Comparison of ENCODE assay signal across 20 cellular contexts in genomic region chr6:26301638-26302037, GRCh38.
DNase-seq lines count a peak whose midpoint lies in the region; ATAC-seq lines count a peak whose summit lies in the region.
"Had no signal": no experiment of that assay in that cellular context is flagged by ENCODE, and none has a peak within 500 bp of the region (broad histone marks: within the 10 kb centered on the region; RNA-seq: fewer than 3 reads in every experiment).

No MANE protein-coding gene starts in this region.

- H3K4me3 Mint-ChIP-seq in activated CD8-positive, alpha-beta memory T cell treated with anti-CD3 and anti-CD28 coated beads, Interleukin-2, amount 10 ng/mL, durations not matched to agents 7 days and 5 days, result no peak overlapping the region
- peak overlapping the region; percentile 22 for H3K4me3 Mint-ChIP-seq in stimulated activated naive CD8-positive, alpha-beta T cell treated with anti-CD3 and anti-CD28 coated beads, Interleukin-15, Interleukin-2, amounts not matched to agents 100 ng/mL and 50 ng/mL, for 24 hours
- peak overlapping the region; percentile 29 for H3K4me3 Mint-ChIP-seq in activated naive CD8-positive, alpha-beta T cell treated with anti-CD3 and anti-CD28 coated beads for 36 hours
- H3K4me3 Mint-ChIP-seq: CD8-positive, alpha-beta memory T cell had no signal

- no peak for DNase-seq in activated CD8-positive, alpha-beta memory T cell treated with anti-CD3 and anti-CD28 coated beads, Interleukin-2, amount 10 ng/mL, durations not matched to agents 7 days and 5 days
- DNase-seq in activated CD8-positive, alpha-beta memory T cell treated with anti-CD3 and anti-CD28 coated beads, Interleukin-2, amount 50 U/mL, for 48 hours, result no peak
- no peak for DNase-seq in stimulated activated naive CD8-positive, alpha-beta T cell treated with anti-CD3 and anti-CD28 coated beads, Interleukin-15, Interleukin-2, amounts not matched to agents 100 U/mL and 50 U/mL, for 24 hours
- DNase-seq in activated naive CD8-positive, alpha-beta T cell treated with anti-CD3 and anti-CD28 coated beads for 36 hours, result no peak
- no peak for DNase-seq in DMS53 treated with DMSO at 0.1 percent for 48 hours (lab: John Stamatoyannopoulos, UW; ENCODE audit: unreplicated experiment)
- DNase-seq in NOMO-1 treated with DMSO at 0.1 percent for 48 hours (lab: John Stamatoyannopoulos, UW; ENCODE audit: unreplicated experiment), result no peak
- DNase-seq: Calu3; CD8-positive, alpha-beta memory T cell; DMS153; KBM-7; NCI-H1092 treated with DMSO at 0.1 percent for 48 hours; NCI-H1436 treated with DMSO at 0.1 percent for 48 hours; NCI-H1930; NCI-H2227 treated with DMSO at 0.1 percent for 48 hours; NCI-H510A; NCI-H748 treated with DMSO at 0.1 percent for 48 hours; NK-92 treated with Interleukin-12 subunit alpha and Interleukin-12 subunit beta, amount 100 ng/mL, for 24 hours had no signal

- H3K27ac Mint-ChIP-seq in activated CD8-positive, alpha-beta memory T cell treated with anti-CD3 and anti-CD28 coated beads, Interleukin-2, amount 10 ng/mL, durations not matched to agents 7 days and 5 days, result peak overlapping the region; percentile 56
- H3K27ac Mint-ChIP-seq in stimulated activated naive CD8-positive, alpha-beta T cell treated with anti-CD3 and anti-CD28 coated beads, Interleukin-15, Interleukin-2, amounts not matched to agents 100 ng/mL and 50 ng/mL, for 24 hours, result peak overlapping the region; percentile 85
- peak overlapping the region; percentile 82 for H3K27ac Mint-ChIP-seq in activated naive CD8-positive, alpha-beta T cell treated with anti-CD3 and anti-CD28 coated beads for 36 hours
- H3K27ac Mint-ChIP-seq: CD8-positive, alpha-beta memory T cell had no signal

- no peaks in the 10 kb centered on the region for H3K27me3 Mint-ChIP-seq in activated CD8-positive, alpha-beta memory T cell treated with anti-CD3 and anti-CD28 coated beads, Interleukin-2, amount 10 ng/mL, durations not matched to agents 7 days and 5 days
- H3K27me3 Mint-ChIP-seq in stimulated activated naive CD8-positive, alpha-beta T cell treated with anti-CD3 and anti-CD28 coated beads, Interleukin-15, Interleukin-2, amounts not matched to agents 100 ng/mL and 50 ng/mL, for 24 hours, result no peaks in the 10 kb centered on the region
- H3K27me3 Mint-ChIP-seq in activated naive CD8-positive, alpha-beta T cell treated with anti-CD3 and anti-CD28 coated beads for 36 hours, result peaks cover 3% of the 10 kb centered on the region

- no peaks in the 10 kb centered on the region for H3K9me3 Mint-ChIP-seq in activated CD8-positive, alpha-beta memory T cell treated with anti-CD3 and anti-CD28 coated beads, Interleukin-2, amount 10 ng/mL, durations not matched to agents 7 days and 5 days (ENCODE audit: low read depth)
- H3K9me3 Mint-ChIP-seq in stimulated activated naive CD8-positive, alpha-beta T cell treated with anti-CD3 and anti-CD28 coated beads, Interleukin-15, Interleukin-2, amounts not matched to agents 100 ng/mL and 50 ng/mL, for 24 hours, result peaks cover 8% of the 10 kb centered on the region
- no peaks in the 10 kb centered on the region for H3K9me3 Mint-ChIP-seq in activated naive CD8-positive, alpha-beta T cell treated with anti-CD3 and anti-CD28 coated beads for 36 hours

- ATAC-seq in activated CD8-positive, alpha-beta memory T cell treated with anti-CD3 and anti-CD28 coated beads, Interleukin-2, amount 10 ng/mL, durations not matched to agents 7 days and 5 days, result no peak
- no peak for ATAC-seq in stimulated activated naive CD8-positive, alpha-beta T cell treated with anti-CD3 and anti-CD28 coated beads, Interleukin-15, Interleukin-2, amounts not matched to agents 100 U/mL and 50 U/mL, for 24 hours
- no peak for ATAC-seq in GM18868 (IDR thresholded peaks at IDR 0.05; ENCODE audit: unreplicated experiment)
- ATAC-seq: Right ventricle myocardium inferior had no signal

- H3K36me3 Mint-ChIP-seq in activated CD8-positive, alpha-beta memory T cell treated with anti-CD3 and anti-CD28 coated beads, Interleukin-2, amount 10 ng/mL, durations not matched to agents 7 days and 5 days, result no peaks in the 10 kb centered on the region
- no peaks in the 10 kb centered on the region for H3K36me3 Mint-ChIP-seq in stimulated activated naive CD8-positive, alpha-beta T cell treated with anti-CD3 and anti-CD28 coated beads, Interleukin-15, Interleukin-2, amounts not matched to agents 100 ng/mL and 50 ng/mL, for 24 hours (ENCODE audit: low read depth)
- peaks cover 6% of the 10 kb centered on the region for H3K36me3 Mint-ChIP-seq in activated naive CD8-positive, alpha-beta T cell treated with anti-CD3 and anti-CD28 coated beads for 36 hours

- peaks cover 38% of the 10 kb centered on the region for H3K4me1 Mint-ChIP-seq in activated CD8-positive, alpha-beta memory T cell treated with anti-CD3 and anti-CD28 coated beads, Interleukin-2, amount 10 ng/mL, durations not matched to agents 7 days and 5 days
- peaks cover 68% of the 10 kb centered on the region for H3K4me1 Mint-ChIP-seq in stimulated activated naive CD8-positive, alpha-beta T cell treated with anti-CD3 and anti-CD28 coated beads, Interleukin-15, Interleukin-2, amounts not matched to agents 100 ng/mL and 50 ng/mL, for 24 hours (ENCODE audit: low read depth)
- H3K4me1 Mint-ChIP-seq in activated naive CD8-positive, alpha-beta T cell treated with anti-CD3 and anti-CD28 coated beads for 36 hours, result peaks cover 48% of the 10 kb centered on the region

- CTCF ChIA-PET in activated CD8-positive, alpha-beta memory T cell treated with anti-CD3 and anti-CD28 coated beads, Interleukin-2, amount 10 ng/mL, durations not matched to agents 7 days and 5 days (lab: Charles Lee), result no interaction called here
